ENCODE assay signal across 30 cellular contexts in genomic region chr14:70796551-70796950, GRCh38.
"Had no signal": no experiment of that assay in that cellular context is flagged by ENCODE, and none has a peak within 500 bp of the region (broad histone marks: within the 10 kb centered on the region; RNA-seq: fewer than 3 reads in every experiment).

No MANE protein-coding gene starts in this region.

- H3K36me3 ChIP-seq: adrenal gland, ascending aorta had no signal

- DNase-seq: activated B cell treated with CpG ODN at 0.5 μM for 24 hours; activated CD4-positive, alpha-beta memory T cell treated with anti-CD3 and anti-CD28 coated beads for 36 hours; activated CD4-positive, alpha-beta T cell treated with anti-CD3 and anti-CD28 coated beads for 4 hours; activated CD4-positive, alpha-beta T cell treated with anti-CD3 and anti-CD28 coated beads, Interleukin-2, amount 10 ng/mL, durations not matched to agents 24 days and 14 days; activated CD4-positive, alpha-beta T cell treated with anti-CD3 and anti-CD28 coated beads, Interleukin-2, amount 50 U/mL, for 1 hour; activated CD4-positive, alpha-beta T cell treated with anti-CD3 and anti-CD28 coated beads, Interleukin-2, amount 50 U/mL, for 4 hours; activated CD4-positive, CD25-positive, alpha-beta regulatory T cell treated with anti-CD3 and anti-CD28 coated beads, Interleukin-2, amount 50 U/mL, for 72 hours; activated CD8-positive, alpha-beta memory T cell treated with anti-CD3 and anti-CD28 coated beads, Interleukin-2, amount 50 U/mL, for 4 hours; activated CD8-positive, alpha-beta T cell treated with anti-CD3 and anti-CD28 coated beads for 36 hours; activated effector memory CD4-positive, alpha-beta T cell treated with anti-CD3 and anti-CD28 coated beads, Interleukin-2, amount 50 U/mL, for 16 hours; activated gamma-delta T cell treated with Interleukin-2 at 50 U/mL for 16 hours; activated naive CD4-positive, alpha-beta T cell; activated naive CD4-positive, alpha-beta T cell treated with anti-CD3 and anti-CD28 coated beads for 36 hours; activated naive CD4-positive, alpha-beta T cell treated with anti-CD3 and anti-CD28 coated beads, Interleukin-2, amount 50 U/mL, for 16 hours; activated naive CD8-positive, alpha-beta T cell treated with anti-CD3 and anti-CD28 coated beads for 36 hours; activated T-cell treated with anti-CD3 and anti-CD28 coated beads for 4 hours; activated T-cell treated with anti-CD3 and anti-CD28 coated beads, Interleukin-2, amount 50 U/mL, for 1 hour; activated T-cell treated with anti-CD3 and anti-CD28 coated beads, Interleukin-2, amount 50 U/mL, for 4 hours; activated T-cell treated with anti-CD3 and anti-CD28 coated beads, Interleukin-2, amount 50 U/mL, for 72 hours; adrenal gland; amygdala; anterior cingulate cortex; T-helper 1 cell; T-helper 2 cell; T-helper 9 cell had no signal

- H3K27me3 ChIP-seq: adrenal gland, ascending aorta, cardiac muscle cell had no signal

- H3K27ac ChIP-seq: adrenal gland, ascending aorta, cardiac muscle cell, VCaP had no signal

- ATAC-seq: activated CD8-positive, alpha-beta T cell treated with anti-CD3 and anti-CD28 coated beads for 36 hours; activated naive CD4-positive, alpha-beta T cell treated with anti-CD3 and anti-CD28 coated beads, Interleukin-2, amount 50 U/mL, for 72 hours; activated T-cell treated with anti-CD3 and anti-CD28 coated beads, Interleukin-2, amount 50 U/mL, for 4 hours; activated T-cell treated with anti-CD3 and anti-CD28 coated beads, Interleukin-2, amount 50 U/mL, for 72 hours; activated T-helper 17 cell treated with anti-CD3 and anti-CD28 coated beads, Interleukin-2, amount 50 U/mL, for 72 hours had no signal

- H3K9me3 ChIP-seq: adrenal gland, ascending aorta had no signal

- H3K4me3 ChIP-seq: adrenal gland, ascending aorta, cardiac muscle cell had no signal

- H3K4me1 ChIP-seq: adrenal gland, ascending aorta had no signal
